19 cellular contexts compared by ENCODE assay signal in genomic region chr15:49644364-49644794, GRCh38. TPM values are rescaled to one million over a fixed set of nuclear protein-coding genes. Genes with fewer than 3 reads are reported as not detected.
DNase-seq lines count a peak whose midpoint lies in the region; ATAC-seq and TF ChIP-seq lines count a peak whose summit lies in the region.
"Had no signal": no experiment of that assay in that cellular context is flagged by ENCODE, and none has a peak within 500 bp of the region (broad histone marks: within the 10 kb centered on the region; RNA-seq: fewer than 3 reads in every experiment).

No MANE protein-coding gene starts in this region.

- H3K27me3 Mint-ChIP-seq in effector memory CD8-positive, alpha-beta T cell = no peaks in the 10 kb centered on the region

- CTCF ChIA-PET in IMR-90 (lab: Yijun Ruan, JAX) = no interaction called here

- H2BK120ac ChIP-seq in IMR-90 (ENCODE audit: low read depth, low read length) = peak overlapping the region; percentile 11; the same call in 1 of the 2 replicates

- peak overlapping the region; percentile 42 for H2BK5ac ChIP-seq in IMR-90 (ENCODE audit: low read depth, low read length, poor library complexity, severe bottlenecking)

- peaks cover 0 to 4% of the 10 kb centered on the region in 2 donors for H3K4me1 Mint-ChIP-seq in effector memory CD8-positive, alpha-beta T cell (ENCODE audit: low read depth in 2 of 2)

- peak overlapping the region; percentile 4 for H4K91ac ChIP-seq in IMR-90 (ENCODE audit: insufficient read depth, low read depth, low read length)

- in situ Hi-C loops in IMR-90 (cut with MboI; ENCODE audit: low sequenced_read_pairs) = no loop called here

- no peak overlapping the region for H3K23ac ChIP-seq in IMR-90 (ENCODE audit: low read depth, low read length)

- no peak overlapping the region for H3K4me3 ChIP-seq in IMR-90 (ENCODE audit: insufficient read depth, low read depth, low read length)
- H3K4me3 ChIP-seq in fibroblast of pulmonary artery (replicated peaks; ENCODE audit: low read depth, low read length) = no peak overlapping the region
- H3K4me3 ChIP-seq: lung, suprapubic skin had no signal

- intact Hi-C loops in IMR-90 (cut with micrococcal nuclease) = no loop called here
- intact Hi-C loops in sciatic nerve (cut with DNase I) = no loop called here

- peaks cover 12% of the 10 kb centered on the region for H3K4me1 ChIP-seq in IMR-90 (ENCODE audit: control insufficient read depth, insufficient read depth, low read length)
- H3K4me1 ChIP-seq: BE2C had no signal

- H3K27me3 ChIP-seq in IMR-90 (ENCODE audit: control insufficient read depth, insufficient read depth, low read length) = no peaks in the 10 kb centered on the region
- H3K27me3 ChIP-seq: BE2C, suprapubic skin had no signal

- TF ChIP-seq RAD21 in IMR-90 (IDR thresholded peaks at IDR 0.05; ENCODE audit: low read length) = no peak

- no peak overlapping the region for H3K9ac ChIP-seq in IMR-90 (ENCODE audit: low read depth, low read length)

- WGBS in IMR-90 (ENCODE audit: extremely low coverage in 2 of 2, insufficient read length in 1 of 2), 2 experiments = no CpG with 5 or more reads among the region's 1 CpG

- H3K18ac ChIP-seq in IMR-90 (ENCODE audit: low read depth, low read length) = peak overlapping the region; percentile 89; the same call in 1 of the 2 replicates

- ATAC-seq in IMR-90 (ENCODE audit: low read depth) (no peak), sciatic nerve (peak; percentile 53)
- no peak for ATAC-seq in effector memory CD8-positive, alpha-beta T cell (replicated peaks)

- H4K20me1 ChIP-seq in IMR-90 (ENCODE audit: insufficient read depth, low read length) = no peaks in the 10 kb centered on the region

- H4K8ac ChIP-seq in IMR-90 (ENCODE audit: low read depth in 2 of 2, low read length in 2 of 2) = no peak overlapping the region

- H2AK9ac ChIP-seq in IMR-90 (replicated peaks; ENCODE audit: low read depth, low read length, poor library complexity) = no peak overlapping the region

- no TSS peak for BruUV-seq in IMR-90 (replicated peaks; lab: Mats Ljungman, UMichigan)

- H3K4ac ChIP-seq in IMR-90 (ENCODE audit: low read depth, low read length) = 0 out of 2 replicates have a peak overlapping the region, but pooled peaks have one; percentile 1

- H2AK5ac ChIP-seq in IMR-90 (ENCODE audit: low read depth, low read length) = no peak overlapping the region

- peaks cover 10% of the 10 kb centered on the region for H3K36me3 ChIP-seq in IMR-90 (ENCODE audit: control insufficient read depth, insufficient read depth, low read length)
- H3K36me3 ChIP-seq: BE2C had no signal

- TF ChIP-seq CTCF in IMR-90 (conservative IDR thresholded peaks at IDR 0.05; ENCODE audit: low read depth, low read length) (no peak), VCaP (conservative IDR thresholded peaks at IDR 0.05) (no peak), fibroblast of pulmonary artery (IDR thresholded peaks at IDR 0.05; ENCODE audit: low read length, missing control alignments) (no peak)

- DNase-seq in IMR-90 (peak; percentile 54), fibroblast of pulmonary artery (ENCODE audit: low read depth) (peak; percentile 38), sciatic nerve (ENCODE audit: low spot score) (no peak), DMS153 (lab: John Stamatoyannopoulos, UW) (no peak), NCI-H526 (lab: John Stamatoyannopoulos, UW) (no peak)
- DNase-seq in activated CD8-positive, alpha-beta memory T cell treated with anti-CD3 and anti-CD28 coated beads, Interleukin-2, amount 50 U/mL, for 48 hours = no peak
- no peak for DNase-seq in effector memory CD8-positive, alpha-beta T cell
- DNase-seq: activated CD8-positive, alpha-beta memory T cell treated with anti-CD3 and anti-CD28 coated beads for 24 hours; BE2C; DMS53; Karpas-422; NCI-H1694; NCI-H526 treated with DMSO at 0.1 percent for 48 hours; nephron progenitor cell; right cardiac atrium; stimulated activated CD4-positive, alpha-beta T cell treated with anti-CD3 and anti-CD28 coated beads, Interleukin-2, amount 100 ng/mL, for 24 hours had no signal

- H3K79me1 ChIP-seq in IMR-90 (ENCODE audit: low read depth in 1 of 2, low read length in 2 of 2) = peaks cover 6 to 17% of the 10 kb centered on the region in 2 experiments; a peak in 2 of 4 replicates

- dilution Hi-C loops in IMR-90 (cut with HindIII; ENCODE audit: low sequenced_read_pairs, unreplicated experiment) = no loop called here

- H3K27ac Mint-ChIP-seq in effector memory CD8-positive, alpha-beta T cell = peak overlapping the region in 1 of 2 donors; percentile 4
- H3K27ac Mint-ChIP-seq: nephron progenitor cell had no signal

- peaks cover 2% of the 10 kb centered on the region; the same call in 1 of the 2 replicates for H3K9me1 ChIP-seq in IMR-90 (ENCODE audit: insufficient read depth, low read length)

- H2BK20ac ChIP-seq in IMR-90 (ENCODE audit: low read depth, low read length) = 0 out of 2 replicates have a peak overlapping the region, but pooled peaks have one; percentile 36

- 0 out of 2 replicates have a peak overlapping the region, but pooled peaks have one; percentile 20 for H3K14ac ChIP-seq in IMR-90 (replicated peaks; ENCODE audit: low read depth, low read length)

- TF ChIP-seq POLR2A in IMR-90 (IDR thresholded peaks at IDR 0.05; ENCODE audit: low read depth, low read length) = no peak

- peak overlapping the region; percentile 28; the same call in 1 of the 2 replicates for H3K27ac ChIP-seq in IMR-90 (ENCODE audit: insufficient read depth, low read length)
- peak overlapping the region; percentile 75 for H3K27ac ChIP-seq in VCaP
- H3K27ac ChIP-seq: suprapubic skin had no signal

- H2AFZ ChIP-seq in IMR-90 (replicated peaks; ENCODE audit: low read length, poor library complexity) = no peak overlapping the region

- no peak overlapping the region for H3K4me3 Mint-ChIP-seq in effector memory CD8-positive, alpha-beta T cell
- H3K4me3 Mint-ChIP-seq: nephron progenitor cell had no signal

- H3K36me3 Mint-ChIP-seq in effector memory CD8-positive, alpha-beta T cell (ENCODE audit: insufficient read depth) = peaks cover 5% of the 10 kb centered on the region

- H4K5ac ChIP-seq in IMR-90 (ENCODE audit: low read depth, low read length) = peak overlapping the region; percentile 82; the same call in 1 of the 2 replicates

- 0 out of 3 replicates have a peak overlapping the region, but pooled peaks have one; percentile 41 for H2BK15ac ChIP-seq in IMR-90 (ENCODE audit: low read depth, low read length)

- H3K56ac ChIP-seq in IMR-90 (ENCODE audit: extremely low read depth, insufficient read depth, low read length) = no peak overlapping the region

- no peaks in the 10 kb centered on the region for H3K9me3 ChIP-seq in IMR-90 (ENCODE audit: control insufficient read depth, insufficient read depth, low read length)
- H3K9me3 ChIP-seq: BE2C, suprapubic skin had no signal

- no peaks in the 10 kb centered on the region for H3K9me3 Mint-ChIP-seq in effector memory CD8-positive, alpha-beta T cell

- H3K4me2 ChIP-seq in IMR-90 (ENCODE audit: low read depth, low read length) = peak overlapping the region; percentile 44; the same call in 1 of the 2 replicates

- POLR2A ChIA-PET in IMR-90 (lab: Charles Lee; ENCODE audit: unreplicated experiment) = no interaction called here

TF ChIP-seq in IMR-90, 13 proteins besides CTCF, POLR2A, EP300 and RAD21:
- TF ChIP-seq, protein P1, sequence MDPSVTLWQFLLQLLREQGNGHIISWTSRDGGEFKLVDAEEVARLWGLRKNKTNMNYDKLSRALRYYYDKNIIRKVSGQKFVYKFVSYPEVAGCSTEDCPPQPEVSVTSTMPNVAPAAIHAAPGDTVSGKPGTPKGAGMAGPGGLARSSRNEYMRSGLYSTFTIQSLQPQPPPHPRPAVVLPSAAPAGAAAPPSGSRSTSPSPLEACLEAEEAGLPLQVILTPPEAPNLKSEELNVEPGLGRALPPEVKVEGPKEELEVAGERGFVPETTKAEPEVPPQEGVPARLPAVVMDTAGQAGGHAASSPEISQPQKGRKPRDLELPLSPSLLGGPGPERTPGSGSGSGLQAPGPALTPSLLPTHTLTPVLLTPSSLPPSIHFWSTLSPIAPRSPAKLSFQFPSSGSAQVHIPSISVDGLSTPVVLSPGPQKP (IDR thresholded peaks at IDR 0.05; ENCODE audit: borderline replicate concordance, low read depth, low read length) = no peak
- no peak for TF ChIP-seq MAFK (IDR thresholded peaks at IDR 0.05; ENCODE audit: low read depth, low read length)
- TF ChIP-seq NFE2L2 (IDR thresholded peaks at IDR 0.05; ENCODE audit: low read depth, low read length) = no peak
- TF ChIP-seq MAZ (IDR thresholded peaks at IDR 0.05; ENCODE audit: borderline replicate concordance, low read depth, low read length) = no peak
- TF ChIP-seq USF2 (IDR thresholded peaks at IDR 0.05; ENCODE audit: low read depth, low read length) = no peak
- no peak for TF ChIP-seq BHLHE40 (IDR thresholded peaks at IDR 0.05; ENCODE audit: low read depth, low read length)
- no peak for TF ChIP-seq CHD1 (IDR thresholded peaks at IDR 0.05; ENCODE audit: low read depth, low read length)
- TF ChIP-seq MXI1 (IDR thresholded peaks at IDR 0.05; ENCODE audit: borderline replicate concordance, low read depth, low read length) = no peak
- no peak for TF ChIP-seq FOS (IDR thresholded peaks at IDR 0.05; ENCODE audit: low read depth, low read length)

RNA-seq across cellular contexts. Expression of gene DTWD1, which starts 23.5 kb away (rescaled TPM):
- total RNA-seq in IMR-90 (2012; rRNA removed) (20.1 and 24.4 TPM in 2 replicates), sciatic nerve (62.1 TPM)
- polyA plus RNA-seq in IMR-90 (2012; rRNA removed) = 12.6 and 19.9 TPM in 2 replicates
- 1.4 and 2.0 TPM in 2 replicates for polyA plus RNA-seq in IMR-90 (2012; cell fraction: cytosol; rRNA removed)
- polyA plus RNA-seq in IMR-90 (2012; cell fraction: nucleus; rRNA removed; ENCODE audit: low replicate concordance) = 1.4 and 20.7 TPM in 2 replicates

RNA-seq across cellular contexts. Expression of gene FAM227B, which starts 23.8 kb away (rescaled TPM):
- total RNA-seq in IMR-90 (2012; rRNA removed) (1.8 and 2.5 TPM in 2 replicates), sciatic nerve (13.4 TPM)
- 2.6 and 3.0 TPM in 2 replicates for polyA plus RNA-seq in IMR-90 (2012; rRNA removed)
- 0.36 and 0.40 TPM in 2 replicates for polyA plus RNA-seq in IMR-90 (2012; cell fraction: cytosol; rRNA removed)
- polyA plus RNA-seq in IMR-90 (2012; cell fraction: nucleus; rRNA removed; ENCODE audit: low replicate concordance) = 0.36 and 1.4 TPM in 2 replicates

Comparison
In these comparisons a context has a peak if more than half of its experiments do, and no peak if none do; other contexts are left out.
1. DNase-seq: peak in IMR-90 (single experiment) and fibroblast of pulmonary artery (single experiment); none in sciatic nerve (single experiment), DMS153 (single experiment), activated CD8-positive, alpha-beta memory T cell treated with anti-CD3 and anti-CD28 coated beads, Interleukin-2, amount 50 U/mL, for 48 hours (single experiment), effector memory CD8-positive, alpha-beta T cell (0 of 3) and NCI-H526 (0 of 2).